In genomic region chr2:199850250-199850717, GRCh38 we compare ENCODE assay signal across 8 cellular contexts. TPM values are rescaled to one million over a fixed set of nuclear protein-coding genes. Genes with fewer than 3 reads are reported as not detected.
DNase-seq lines count a peak whose midpoint lies in the region; ATAC-seq and TF ChIP-seq lines count a peak whose summit lies in the region.

No MANE protein-coding gene starts in this region.

- no peak for DNase-seq in MG63
- DNase-seq in neural progenitor cell (ENCODE audit: low spot score) = no peak
- DNase-seq in NCI-H2196 (lab: John Stamatoyannopoulos, UW; ENCODE audit: unreplicated experiment) = no peak
- no peak for DNase-seq in NCI-H524 treated with DMSO at 0.1 percent for 48 hours (lab: John Stamatoyannopoulos, UW)
- no peak for DNase-seq in DMS114 treated with DMSO at 0.1 percent for 48 hours (lab: John Stamatoyannopoulos, UW; ENCODE audit: unreplicated experiment)

- peak overlapping the region; percentile 71 to 85 (median 81); a peak in 19 of 22 replicates for H3K27ac ChIP-seq in BLaER1 treated with 17β-estradiol and CSF1 and Interleukin-3, amounts not matched to agents 10 nM and 100 nM
- H3K27ac ChIP-seq in duodenal mucosa (ENCODE audit: low read depth, low read length) (no peak overlapping the region), neural progenitor cell (no peak overlapping the region)

- peak overlapping the region; percentile 77 to 90 (median 85) for H3K9ac ChIP-seq in BLaER1 treated with 17β-estradiol and CSF1 and Interleukin-3, amounts not matched to agents 10 nM and 100 nM
- H3K9ac ChIP-seq in duodenal mucosa (ENCODE audit: low read depth in 1 of 2, low read length in 2 of 2) = peak overlapping the region; percentile 52 to 58
- H3K9ac ChIP-seq in neural progenitor cell = no peak overlapping the region

- H3K27me3 Mint-ChIP-seq in neural progenitor cell (ENCODE audit: insufficient read depth, low read depth) = peaks cover 16% of the 10 kb centered on the region

- H3K4me2 ChIP-seq in BLaER1 treated with 17β-estradiol and CSF1 and Interleukin-3, amounts not matched to agents 10 nM and 100 nM = peak overlapping the region; percentile 74 to 95 (median 91)
- H3K4me2 ChIP-seq in neural progenitor cell = peak overlapping the region; percentile 90

- no peaks in the 10 kb centered on the region for H4K20me1 ChIP-seq in BLaER1 treated with 17β-estradiol and CSF1 and Interleukin-3, amounts not matched to agents 10 nM and 100 nM
- H4K20me1 ChIP-seq in neural progenitor cell (ENCODE audit: low read depth) = no peaks in the 10 kb centered on the region

- peaks cover 0 to 14% (median 12%) of the 10 kb centered on the region in 11 experiments; a peak in 15 of 22 replicates for H3K27me3 ChIP-seq in BLaER1 treated with 17β-estradiol and CSF1 and Interleukin-3, amounts not matched to agents 10 nM and 100 nM
- 0 out of 2 replicates have a peak, but pooled peaks cover 3% of the 10 kb centered on the region for H3K27me3 ChIP-seq in MG63
- no peaks in the 10 kb centered on the region for H3K27me3 ChIP-seq in duodenal mucosa (ENCODE audit: control insufficient read depth in 1 of 2, insufficient read depth in 2 of 2, low read length in 2 of 2)
- peaks cover 28% of the 10 kb centered on the region for H3K27me3 ChIP-seq in neural progenitor cell

- no peaks in the 10 kb centered on the region for H3K79me2 ChIP-seq in neural progenitor cell (ENCODE audit: low read depth)

- no peak for ATAC-seq in activated CD4-positive, CD25-positive, alpha-beta regulatory T cell treated with anti-CD3 and anti-CD28 coated beads, Interleukin-2, amount 50 U/mL, for 24 hours

- no peak for TF ChIP-seq CTCF in neural progenitor cell (IDR thresholded peaks at IDR 0.05)

- peaks cover 12% of the 10 kb centered on the region for H3F3A ChIP-seq in neural progenitor cell (ENCODE audit: low read depth)

- H3K4me3 ChIP-seq in BLaER1 treated with 17β-estradiol and CSF1 and Interleukin-3, amounts not matched to agents 10 nM and 100 nM = peak overlapping the region; percentile 68 to 83 (median 79)
- peak overlapping the region; percentile 62 for H3K4me3 ChIP-seq in MG63
- peak overlapping the region; percentile 71 to 77 for H3K4me3 ChIP-seq in duodenal mucosa (ENCODE audit: low read depth in 1 of 2, low read length in 2 of 2)
- H3K4me3 ChIP-seq in neural progenitor cell = peak overlapping the region; percentile 68

- H3K36me3 ChIP-seq in BLaER1 treated with 17β-estradiol and CSF1 and Interleukin-3, amounts not matched to agents 10 nM and 100 nM = no peaks in the 10 kb centered on the region
- H3K36me3 ChIP-seq in MG63 = no peaks in the 10 kb centered on the region
- no peaks in the 10 kb centered on the region for H3K36me3 ChIP-seq in duodenal mucosa (ENCODE audit: control insufficient read depth in 1 of 2, insufficient read depth in 2 of 2, low read length in 2 of 2)
- no peaks in the 10 kb centered on the region for H3K36me3 ChIP-seq in neural progenitor cell

- no peaks in the 10 kb centered on the region for H3K9me3 Mint-ChIP-seq in neural progenitor cell

- no peaks in the 10 kb centered on the region for H3K9me3 ChIP-seq in BLaER1 treated with 17β-estradiol and CSF1 and Interleukin-3, amounts not matched to agents 10 nM and 100 nM (replicated peaks in 1 of 11)
- H3K9me3 ChIP-seq in MG63 (no peaks in the 10 kb centered on the region), duodenal mucosa (ENCODE audit: control insufficient read depth in 1 of 2, low read length in 2 of 2) (no peaks in the 10 kb centered on the region), neural progenitor cell (ENCODE audit: low read depth) (no peaks in the 10 kb centered on the region)

- peaks cover 0 to 14% (median 8%) of the 10 kb centered on the region in 10 experiments; a peak in 9 of 20 replicates for H3K4me1 ChIP-seq in BLaER1 treated with 17β-estradiol and CSF1 and Interleukin-3, amounts not matched to agents 10 nM and 100 nM
- H3K4me1 ChIP-seq in duodenal mucosa (ENCODE audit: control insufficient read depth in 1 of 2, insufficient read depth in 2 of 2, low read length in 2 of 2) (peaks cover 0 to 4% of the 10 kb centered on the region in 2 donors), neural progenitor cell (peaks cover 21% of the 10 kb centered on the region)

- peaks cover 16% of the 10 kb centered on the region for H3K4me1 Mint-ChIP-seq in neural progenitor cell

- peak overlapping the region; percentile 82 for H3K4me3 Mint-ChIP-seq in neural progenitor cell

- no peak overlapping the region for H3K27ac Mint-ChIP-seq in neural progenitor cell

- no peaks in the 10 kb centered on the region for H3K36me3 Mint-ChIP-seq in neural progenitor cell

- H2AFZ ChIP-seq in neural progenitor cell (replicated peaks) = peak overlapping the region; percentile 97

RNA-seq across cellular contexts. Expression of gene FTCDNL1, which starts 0.7 kb away (rescaled TPM):
- 1.8 TPM in 1 of 2 replicates, not detected in the other for total RNA-seq in MG63 (2014; rRNA removed; shearing (Covaris generic); ENCODE audit: low replicate concordance)
- 0.31 and 2.7 TPM in 2 replicates for total RNA-seq in neural progenitor cell (ENCODE audit: low replicate concordance)

Comparison
In these comparisons a context has a peak if more than half of its experiments do, and no peak if none do; other contexts are left out.
1. H3K27ac ChIP-seq: peak in BLaER1 treated with 17β-estradiol and CSF1 and Interleukin-3, amounts not matched to agents 10 nM and 100 nM (11 of 11); none in duodenal mucosa (single experiment) and neural progenitor cell (single experiment).
2. Peak in every context shown above with its lines, with median percentiles within 50 percentile points of each other: H3K4me3 ChIP-seq.